Comparison of ENCODE assay signal across 1 cellular context in the genomic region with DNA sequence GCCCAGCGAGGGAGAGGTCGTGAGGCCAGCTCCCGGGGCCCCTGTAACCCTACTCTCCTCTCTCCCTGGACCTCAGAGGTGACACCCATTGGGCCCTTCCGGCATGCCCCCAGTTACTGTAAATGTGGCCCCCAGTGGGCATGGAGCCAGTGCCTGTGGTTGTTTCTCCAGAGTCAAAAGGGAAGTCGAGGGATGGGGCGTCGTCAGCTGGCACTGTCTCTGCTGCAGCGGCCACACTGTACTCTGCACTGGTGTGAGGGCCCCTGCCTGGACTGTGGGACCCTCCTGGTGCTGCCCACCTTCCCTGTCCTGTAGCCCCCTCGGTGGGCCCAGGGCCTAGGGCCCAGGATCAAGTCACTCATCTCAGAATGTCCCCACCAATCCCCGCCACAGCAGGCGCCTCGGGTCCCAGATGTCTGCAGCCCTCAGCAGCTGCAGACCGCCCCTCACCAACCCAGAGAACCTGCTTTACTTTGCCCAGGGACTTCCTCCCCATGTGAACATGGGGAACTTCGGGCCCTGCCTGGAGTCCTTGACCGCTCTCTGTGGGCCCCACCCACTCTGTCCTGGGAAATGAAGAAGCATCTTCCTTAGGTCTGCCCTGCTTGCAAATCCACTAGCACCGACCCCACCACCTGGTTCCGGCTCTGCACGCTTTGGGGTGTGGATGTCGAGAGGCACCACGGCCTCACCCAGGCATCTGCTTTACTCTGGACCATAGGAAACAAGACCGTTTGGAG.
TF ChIP-seq lines count a peak whose summit lies in the region.

No MANE protein-coding gene starts in this region.

TF ChIP-seq in GM23338, 12 proteins besides CTCF, POLR2A, EP300 and RAD21 (continued from another document):
- TF ChIP-seq EZH2 (IDR thresholded peaks at IDR 0.05; ENCODE audit: low read depth, unreplicated experiment) (no peak), JUNB (IDR thresholded peaks at IDR 0.05; ENCODE audit: unreplicated experiment) (no peak), NANOG (IDR thresholded peaks at IDR 0.05; ENCODE audit: borderline replicate concordance) (no peak), STAT1 (IDR thresholded peaks at IDR 0.05; ENCODE audit: unreplicated experiment) (no peak)
- TF ChIP-seq, protein P1, sequence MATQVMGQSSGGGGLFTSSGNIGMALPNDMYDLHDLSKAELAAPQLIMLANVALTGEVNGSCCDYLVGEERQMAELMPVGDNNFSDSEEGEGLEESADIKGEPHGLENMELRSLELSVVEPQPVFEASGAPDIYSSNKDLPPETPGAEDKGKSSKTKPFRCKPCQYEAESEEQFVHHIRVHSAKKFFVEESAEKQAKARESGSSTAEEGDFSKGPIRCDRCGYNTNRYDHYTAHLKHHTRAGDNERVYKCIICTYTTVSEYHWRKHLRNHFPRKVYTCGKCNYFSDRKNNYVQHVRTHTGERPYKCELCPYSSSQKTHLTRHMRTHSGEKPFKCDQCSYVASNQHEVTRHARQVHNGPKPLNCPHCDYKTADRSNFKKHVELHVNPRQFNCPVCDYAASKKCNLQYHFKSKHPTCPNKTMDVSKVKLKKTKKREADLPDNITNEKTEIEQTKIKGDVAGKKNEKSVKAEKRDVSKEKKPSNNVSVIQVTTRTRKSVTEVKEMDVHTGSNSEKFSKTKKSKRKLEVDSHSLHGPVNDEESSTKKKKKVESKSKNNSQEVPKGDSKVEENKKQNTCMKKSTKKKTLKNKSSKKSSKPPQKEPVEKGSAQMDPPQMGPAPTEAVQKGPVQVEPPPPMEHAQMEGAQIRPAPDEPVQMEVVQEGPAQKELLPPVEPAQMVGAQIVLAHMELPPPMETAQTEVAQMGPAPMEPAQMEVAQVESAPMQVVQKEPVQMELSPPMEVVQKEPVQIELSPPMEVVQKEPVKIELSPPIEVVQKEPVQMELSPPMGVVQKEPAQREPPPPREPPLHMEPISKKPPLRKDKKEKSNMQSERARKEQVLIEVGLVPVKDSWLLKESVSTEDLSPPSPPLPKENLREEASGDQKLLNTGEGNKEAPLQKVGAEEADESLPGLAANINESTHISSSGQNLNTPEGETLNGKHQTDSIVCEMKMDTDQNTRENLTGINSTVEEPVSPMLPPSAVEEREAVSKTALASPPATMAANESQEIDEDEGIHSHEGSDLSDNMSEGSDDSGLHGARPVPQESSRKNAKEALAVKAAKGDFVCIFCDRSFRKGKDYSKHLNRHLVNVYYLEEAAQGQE (IDR thresholded peaks at IDR 0.05; ENCODE audit: unreplicated experiment), result no peak
- TF ChIP-seq, protein P2, sequence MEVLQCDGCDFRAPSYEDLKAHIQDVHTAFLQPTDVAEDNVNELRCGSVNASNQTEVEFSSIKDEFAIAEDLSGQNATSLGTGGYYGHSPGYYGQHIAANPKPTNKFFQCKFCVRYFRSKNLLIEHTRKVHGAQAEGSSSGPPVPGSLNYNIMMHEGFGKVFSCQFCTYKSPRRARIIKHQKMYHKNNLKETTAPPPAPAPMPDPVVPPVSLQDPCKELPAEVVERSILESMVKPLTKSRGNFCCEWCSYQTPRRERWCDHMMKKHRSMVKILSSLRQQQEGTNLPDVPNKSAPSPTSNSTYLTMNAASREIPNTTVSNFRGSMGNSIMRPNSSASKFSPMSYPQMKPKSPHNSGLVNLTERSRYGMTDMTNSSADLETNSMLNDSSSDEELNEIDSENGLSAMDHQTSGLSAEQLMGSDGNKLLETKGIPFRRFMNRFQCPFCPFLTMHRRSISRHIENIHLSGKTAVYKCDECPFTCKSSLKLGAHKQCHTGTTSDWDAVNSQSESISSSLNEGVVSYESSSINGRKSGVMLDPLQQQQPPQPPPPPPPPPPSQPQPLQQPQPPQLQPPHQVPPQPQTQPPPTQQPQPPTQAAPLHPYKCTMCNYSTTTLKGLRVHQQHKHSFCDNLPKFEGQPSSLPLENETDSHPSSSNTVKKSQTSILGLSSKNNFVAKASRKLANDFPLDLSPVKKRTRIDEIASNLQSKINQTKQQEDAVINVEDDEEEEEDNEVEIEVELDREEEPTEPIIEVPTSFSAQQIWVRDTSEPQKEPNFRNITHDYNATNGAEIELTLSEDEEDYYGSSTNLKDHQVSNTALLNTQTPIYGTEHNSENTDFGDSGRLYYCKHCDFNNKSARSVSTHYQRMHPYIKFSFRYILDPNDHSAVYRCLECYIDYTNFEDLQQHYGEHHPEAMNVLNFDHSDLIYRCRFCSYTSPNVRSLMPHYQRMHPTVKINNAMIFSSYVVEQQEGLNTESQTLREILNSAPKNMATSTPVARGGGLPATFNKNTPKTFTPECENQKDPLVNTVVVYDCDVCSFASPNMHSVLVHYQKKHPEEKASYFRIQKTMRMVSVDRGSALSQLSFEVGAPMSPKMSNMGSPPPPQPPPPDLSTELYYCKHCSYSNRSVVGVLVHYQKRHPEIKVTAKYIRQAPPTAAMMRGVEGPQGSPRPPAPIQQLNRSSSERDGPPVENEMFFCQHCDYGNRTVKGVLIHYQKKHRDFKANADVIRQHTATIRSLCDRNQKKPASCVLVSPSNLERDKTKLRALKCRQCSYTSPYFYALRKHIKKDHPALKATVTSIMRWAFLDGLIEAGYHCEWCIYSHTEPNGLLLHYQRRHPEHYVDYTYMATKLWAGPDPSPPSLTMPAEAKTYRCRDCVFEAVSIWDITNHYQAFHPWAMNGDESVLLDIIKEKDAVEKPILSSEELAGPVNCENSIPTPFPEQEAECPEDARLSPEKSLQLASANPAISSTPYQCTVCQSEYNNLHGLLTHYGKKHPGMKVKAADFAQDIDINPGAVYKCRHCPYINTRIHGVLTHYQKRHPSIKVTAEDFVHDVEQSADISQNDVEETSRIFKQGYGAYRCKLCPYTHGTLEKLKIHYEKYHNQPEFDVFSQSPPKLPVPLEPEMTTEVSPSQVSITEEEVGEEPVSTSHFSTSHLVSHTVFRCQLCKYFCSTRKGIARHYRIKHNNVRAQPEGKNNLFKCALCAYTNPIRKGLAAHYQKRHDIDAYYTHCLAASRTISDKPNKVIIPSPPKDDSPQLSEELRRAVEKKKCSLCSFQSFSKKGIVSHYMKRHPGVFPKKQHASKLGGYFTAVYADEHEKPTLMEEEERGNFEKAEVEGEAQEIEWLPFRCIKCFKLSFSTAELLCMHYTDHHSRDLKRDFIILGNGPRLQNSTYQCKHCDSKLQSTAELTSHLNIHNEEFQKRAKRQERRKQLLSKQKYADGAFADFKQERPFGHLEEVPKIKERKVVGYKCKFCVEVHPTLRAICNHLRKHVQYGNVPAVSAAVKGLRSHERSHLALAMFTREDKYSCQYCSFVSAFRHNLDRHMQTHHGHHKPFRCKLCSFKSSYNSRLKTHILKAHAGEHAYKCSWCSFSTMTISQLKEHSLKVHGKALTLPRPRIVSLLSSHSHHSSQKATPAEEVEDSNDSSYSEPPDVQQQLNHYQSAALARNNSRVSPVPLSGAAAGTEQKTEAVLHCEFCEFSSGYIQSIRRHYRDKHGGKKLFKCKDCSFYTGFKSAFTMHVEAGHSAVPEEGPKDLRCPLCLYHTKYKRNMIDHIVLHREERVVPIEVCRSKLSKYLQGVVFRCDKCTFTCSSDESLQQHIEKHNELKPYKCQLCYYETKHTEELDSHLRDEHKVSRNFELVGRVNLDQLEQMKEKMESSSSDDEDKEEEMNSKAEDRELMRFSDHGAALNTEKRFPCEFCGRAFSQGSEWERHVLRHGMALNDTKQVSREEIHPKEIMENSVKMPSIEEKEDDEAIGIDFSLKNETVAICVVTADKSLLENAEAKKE (CRISPR knock-in tag; IDR thresholded peaks at IDR 0.05), result no peak
